22 cellular contexts compared by ENCODE assay signal in the genomic region with DNA sequence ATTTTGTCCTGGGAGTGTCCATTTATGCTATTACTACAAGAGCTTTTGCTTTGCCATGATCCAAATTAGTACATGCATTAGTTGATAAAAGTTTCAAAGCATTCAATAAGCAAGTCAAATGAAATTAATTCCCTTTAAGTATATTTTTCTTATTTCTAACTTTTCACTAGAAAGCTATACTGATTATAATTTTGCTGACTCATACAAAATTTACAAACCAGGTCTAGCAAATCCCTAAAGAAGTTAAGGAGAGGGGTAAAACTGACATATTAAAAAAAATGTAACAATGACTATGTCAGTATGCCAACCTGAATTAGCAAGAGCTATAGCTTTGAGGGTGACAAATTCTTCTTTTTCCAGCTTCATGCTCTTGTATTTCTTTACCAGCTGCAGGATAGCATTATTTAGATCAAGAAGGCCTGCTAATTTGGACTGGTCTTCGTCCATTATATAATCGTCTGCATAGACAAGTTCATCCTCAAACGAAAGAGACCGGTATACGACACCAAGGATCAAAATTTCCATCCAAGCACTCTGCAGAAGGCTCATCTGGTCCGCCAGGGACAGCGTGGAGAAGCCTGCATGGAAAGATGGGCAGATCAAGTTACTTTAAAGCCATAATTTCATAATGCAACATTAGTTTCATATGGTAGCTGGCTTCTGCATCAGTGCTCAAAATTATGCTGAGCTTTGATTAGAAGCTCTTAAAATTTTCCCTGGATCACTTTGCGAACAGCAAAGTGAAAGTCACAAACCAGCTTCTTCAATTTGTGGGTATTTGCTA.
DNase-seq lines count a peak whose midpoint lies in the region; ATAC-seq, FAIRE-seq and TF ChIP-seq lines count a peak whose summit lies in the region.
"Had no signal": no experiment of that assay in that cellular context is flagged by ENCODE, and none has a peak within 500 bp of the region (broad histone marks: within the 10 kb centered on the region; RNA-seq: fewer than 3 reads in every experiment).

No MANE protein-coding gene starts in this region.

- DNase-seq in HepG2 (ENCODE audit: low spot score): no peak
- DNase-seq in right lobe of liver: no peak
- peak; percentile 77 for DNase-seq in SK-N-DZ (ENCODE audit: low spot score)
- DNase-seq in fibroblast of gingiva (ENCODE audit: low read depth): peak; percentile 55
- DNase-seq in COR-L47 (lab: John Stamatoyannopoulos, UW): no peak
- no peak for DNase-seq in heart left ventricle
- no peak for DNase-seq in activated CD4-positive, alpha-beta memory T cell treated with anti-CD3 and anti-CD28 coated beads for 36 hours
- DNase-seq: Calu3; CD4-positive, alpha-beta memory T cell; DMS53; EL; KBM-7; NCI-H1105 treated with DMSO at 0.1 percent for 48 hours; NCI-H187; PC-3; RPMI8226; SHP77 treated with DMSO at 0.1 percent for 48 hours had no signal

- POLR2A ChIA-PET in HepG2 (lab: Yijun Ruan, JAX): no interaction called here
- POLR2A ChIA-PET in activated CD4-positive, alpha-beta memory T cell treated with anti-CD3 and anti-CD28 coated beads for 36 hours (lab: Charles Lee): no interaction called here

- H3K36me3 ChIP-seq in HepG2 (replicated peaks in 1 of 2; ENCODE audit: control insufficient read depth in 1 of 2, insufficient read depth in 2 of 2, low read length in 2 of 2) (no peaks in the 10 kb centered on the region), right lobe of liver (no peaks in the 10 kb centered on the region), heart left ventricle (no peaks in the 10 kb centered on the region)
- H3K36me3 ChIP-seq: BLaER1 had no signal

- H2AFZ ChIP-seq in HepG2 (ENCODE audit: low read length): no peak overlapping the region
- H2AFZ ChIP-seq: GM23338 had no signal

- no TSS peak for BruUV-seq in HepG2 (replicated peaks; lab: Mats Ljungman, UMichigan)

- intact Hi-C loops in HepG2 (cut with micrococcal nuclease; ENCODE audit: unreplicated experiment): no loop called here
- intact Hi-C loops in right lobe of liver (cut with DNase I): no loop called here
- intact Hi-C loops in heart left ventricle (cut with DNase I): no loop called here
- intact Hi-C loops in activated CD4-positive, alpha-beta memory T cell treated with anti-CD3 and anti-CD28 coated beads for 36 hours (cut with micrococcal nuclease): no loop called here

- no peak for TF ChIP-seq RAD21 in HepG2 (CRISPR knock-in tag; IDR thresholded peaks at IDR 0.05)

- H3K27me3 ChIP-seq in HepG2 (ENCODE audit: control insufficient read depth in 1 of 2, insufficient read depth in 2 of 2, low read length in 2 of 2) (no peaks in the 10 kb centered on the region), right lobe of liver (no peaks in the 10 kb centered on the region), heart left ventricle (no peaks in the 10 kb centered on the region)
- H3K27me3 ChIP-seq: BLaER1 had no signal

- H3K9me3 Mint-ChIP-seq in activated CD4-positive, alpha-beta memory T cell treated with anti-CD3 and anti-CD28 coated beads for 36 hours: no peaks in the 10 kb centered on the region
- H3K9me3 Mint-ChIP-seq: GM23338 had no signal

- no peak for ATAC-seq in HepG2
- ATAC-seq in right lobe of liver: no peak
- ATAC-seq in heart left ventricle: no peak
- ATAC-seq: GM12878, GM23338, HCT116, PC-3 had no signal

- no peaks in the 10 kb centered on the region for H4K20me1 ChIP-seq in HepG2 (ENCODE audit: insufficient read depth, low read length)
- H4K20me1 ChIP-seq: BLaER1 had no signal

- H3K4me3 Mint-ChIP-seq in activated CD4-positive, alpha-beta memory T cell treated with anti-CD3 and anti-CD28 coated beads for 36 hours: no peak overlapping the region
- H3K4me3 Mint-ChIP-seq: CD4-positive, alpha-beta memory T cell; GM23338 had no signal

- H3K9ac ChIP-seq in HepG2 (ENCODE audit: insufficient read depth, low read depth, low read length): no peak overlapping the region
- H3K9ac ChIP-seq: BLaER1 had no signal

- no peaks in the 10 kb centered on the region for H3K4me1 Mint-ChIP-seq in activated CD4-positive, alpha-beta memory T cell treated with anti-CD3 and anti-CD28 coated beads for 36 hours (ENCODE audit: low read depth)
- H3K4me1 Mint-ChIP-seq: CD4-positive, alpha-beta memory T cell; GM23338 had no signal

- no peak for TF ChIP-seq POLR2A in HepG2 (IDR thresholded peaks at IDR 0.05; ENCODE audit: insufficient read depth in 1 of 2, low read depth in 2 of 2, low read length in 2 of 2)
- no peak for TF ChIP-seq POLR2A in right lobe of liver (IDR thresholded peaks at IDR 0.05)
- no peak for TF ChIP-seq POLR2A in heart left ventricle (IDR thresholded peaks at IDR 0.05)

- no peaks in the 10 kb centered on the region for H3K79me2 ChIP-seq in HepG2 (ENCODE audit: insufficient read depth, low read length)

- no peaks in the 10 kb centered on the region for H3K36me3 Mint-ChIP-seq in activated CD4-positive, alpha-beta memory T cell treated with anti-CD3 and anti-CD28 coated beads for 36 hours
- H3K36me3 Mint-ChIP-seq: CD4-positive, alpha-beta memory T cell had no signal

- H3K27ac ChIP-seq in HepG2 (ENCODE audit: extremely low read length, insufficient read depth, low read length) (no peak overlapping the region), right lobe of liver (no peak overlapping the region), heart left ventricle (no peak overlapping the region)
- H3K27ac ChIP-seq: BLaER1 had no signal

- in situ Hi-C loops in HepG2 (cut with HindIII; ENCODE audit: extremely low pct_ligation_motif_present, low pct_unique_long_range_greater_than_20kb): no loop called here

- TF ChIP-seq EP300 in HepG2 (IDR thresholded peaks at IDR 0.05; ENCODE audit: low read depth in 2 of 2, low read length in 2 of 2) (no peak), HepG2 (CRISPR knock-in tag; IDR thresholded peaks at IDR 0.05; ENCODE audit: borderline replicate concordance) (no peak)

- H3K4me1 ChIP-seq in HepG2 (ENCODE audit: insufficient read depth, low read length) (no peaks in the 10 kb centered on the region), right lobe of liver (no peaks in the 10 kb centered on the region), heart left ventricle (no peaks in the 10 kb centered on the region)

- no peak overlapping the region for H3K27ac Mint-ChIP-seq in activated CD4-positive, alpha-beta memory T cell treated with anti-CD3 and anti-CD28 coated beads for 36 hours
- H3K27ac Mint-ChIP-seq: CD4-positive, alpha-beta memory T cell; GM23338 had no signal

- no peak for FAIRE-seq in HepG2 (lab: Jason Lieb, UNC)
- FAIRE-seq: GM12878, GM19239 had no signal

- H3K4me3 ChIP-seq in HepG2 (replicated peaks in 1 of 3; ENCODE audit: insufficient read depth in 1 of 3, low read depth in 2 of 3, low read length in 3 of 3): no peak overlapping the region
- H3K4me3 ChIP-seq in right lobe of liver: no peak overlapping the region
- no peak overlapping the region for H3K4me3 ChIP-seq in heart left ventricle
- H3K4me3 ChIP-seq: BLaER1, GM12878, GM23338 had no signal

- CTCF ChIA-PET in HepG2 (lab: Yijun Ruan, JAX; ENCODE audit: low intra/inter-chr PET ratio, low total read pairs): no interaction called here
- CTCF ChIA-PET in activated CD4-positive, alpha-beta memory T cell treated with anti-CD3 and anti-CD28 coated beads for 36 hours (lab: Charles Lee): no interaction called here

- TF ChIP-seq CTCF in HepG2 (CRISPR knock-in tag; IDR thresholded peaks at IDR 0.05) (no peak), right lobe of liver (IDR thresholded peaks at IDR 0.05) (no peak), heart left ventricle (IDR thresholded peaks at IDR 0.05) (no peak)

- H3K27me3 Mint-ChIP-seq in activated CD4-positive, alpha-beta memory T cell treated with anti-CD3 and anti-CD28 coated beads for 36 hours: no peaks in the 10 kb centered on the region
- H3K27me3 Mint-ChIP-seq: CD4-positive, alpha-beta memory T cell had no signal

- WGBS in HepG2 (ENCODE audit: low lambda C conversion rate): 4% methylated on average over 8 of the region's 8 CpGs
- WGBS in right lobe of liver (ENCODE audit: insufficient coverage, low coverage, low lambda C conversion rate, missing lambda C conversion rate): 90% methylated on average over 8 of the region's 8 CpGs
- 74 to 92% (median 85%) methylated on average over 8 of the region's 8 CpGs for WGBS in heart left ventricle, 4 donors

- H3K9me3 ChIP-seq in HepG2 (ENCODE audit: low read length) (no peaks in the 10 kb centered on the region), right lobe of liver (no peaks in the 10 kb centered on the region), heart left ventricle (no peaks in the 10 kb centered on the region)
- H3K9me3 ChIP-seq: BLaER1 had no signal

- H3K4me2 ChIP-seq in HepG2 (ENCODE audit: low read depth, low read length): no peak overlapping the region
- H3K4me2 ChIP-seq: BLaER1, GM23338 had no signal

TF ChIP-seq in HepG2, 621 proteins besides CTCF, POLR2A, EP300 and RAD21:
- TF ChIP-seq MAFK (conservative IDR thresholded peaks at IDR 0.05 in 1 of 2, IDR thresholded peaks at IDR 0.05 in 1 of 2; ENCODE audit: low read length in 2 of 2) (peak; percentile 93 to 99), MAFF (IDR thresholded peaks at IDR 0.05; ENCODE audit: low read depth, low read length) (peak; percentile 96), YEATS4 (CRISPR knock-in tag; IDR thresholded peaks at IDR 0.05; ENCODE audit: borderline replicate concordance) (no peak), ZNF652 (CRISPR knock-in tag; IDR thresholded peaks at IDR 0.05; ENCODE audit: borderline replicate concordance, low read depth) (no peak), PLRG1 (conservative IDR thresholded peaks at IDR 0.05) (no peak)
- TF ChIP-seq, protein P1, sequence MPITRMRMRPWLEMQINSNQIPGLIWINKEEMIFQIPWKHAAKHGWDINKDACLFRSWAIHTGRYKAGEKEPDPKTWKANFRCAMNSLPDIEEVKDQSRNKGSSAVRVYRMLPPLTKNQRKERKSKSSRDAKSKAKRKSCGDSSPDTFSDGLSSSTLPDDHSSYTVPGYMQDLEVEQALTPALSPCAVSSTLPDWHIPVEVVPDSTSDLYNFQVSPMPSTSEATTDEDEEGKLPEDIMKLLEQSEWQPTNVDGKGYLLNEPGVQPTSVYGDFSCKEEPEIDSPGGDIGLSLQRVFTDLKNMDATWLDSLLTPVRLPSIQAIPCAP (CRISPR knock-in tag; IDR thresholded peaks at IDR 0.05; ENCODE audit: low read depth): no peak

Comparison
In these comparisons a context has a peak if more than half of its experiments do, and no peak if none do; other contexts are left out.
1. DNase-seq: peak in SK-N-DZ (single experiment) and fibroblast of gingiva (single experiment); none in HepG2 (single experiment), right lobe of liver (0 of 3), COR-L47 (single experiment), heart left ventricle (0 of 5) and activated CD4-positive, alpha-beta memory T cell treated with anti-CD3 and anti-CD28 coated beads for 36 hours (single experiment).